ENCODE assay signal across 8 cellular contexts in genomic region chr17:384622-385194, GRCh38. TPM values are rescaled to one million over a fixed set of nuclear protein-coding genes. Genes with fewer than 3 reads are reported as not detected.
A peak's percentile ranks its signal among the peaks of the same experiment; 100 is the strongest.
DNase-seq lines count a peak whose midpoint lies in the region; ATAC-seq lines count a peak whose summit lies in the region.

No MANE protein-coding gene starts in this region.

- no peaks in the 10 kb centered on the region for H3K27me3 ChIP-seq in CD4-positive, CD25-positive, alpha-beta regulatory T cell (ENCODE audit: control insufficient read depth, insufficient read depth, low read length)
- H3K27me3 ChIP-seq in trophoblast cell (ENCODE audit: insufficient read depth, low read length) = peaks cover 22% of the 10 kb centered on the region

- peaks cover 0 to 5% (median 0%) of the 10 kb centered on the region in 7 donors for H3K9me3 Mint-ChIP-seq in CD4-positive, CD25-positive, alpha-beta regulatory T cell
- H3K9me3 Mint-ChIP-seq in T-cell = no peaks in the 10 kb centered on the region

- no peaks in the 10 kb centered on the region for H3K9me3 ChIP-seq in CD4-positive, CD25-positive, alpha-beta regulatory T cell (ENCODE audit: control insufficient read depth in 2 of 2, low read length in 2 of 2)
- peaks cover 4% of the 10 kb centered on the region for H3K9me3 ChIP-seq in trophoblast cell (ENCODE audit: insufficient read depth, low read depth, low read length)

- H3K27ac ChIP-seq in CD4-positive, CD25-positive, alpha-beta regulatory T cell (ENCODE audit: insufficient read depth, low read length, poor library complexity, severe bottlenecking) = no peak overlapping the region
- H3K27ac ChIP-seq in trophoblast cell (ENCODE audit: low read depth, low read length) = no peak overlapping the region

- peak overlapping the region in 2 of 3 donors; percentile 30 to 55 for H3K27ac Mint-ChIP-seq in CD4-positive, CD25-positive, alpha-beta regulatory T cell
- H3K27ac Mint-ChIP-seq in T-cell = peak overlapping the region in 1 of 2 donors; percentile 1

- peaks cover 33% of the 10 kb centered on the region for H3K27me3 Mint-ChIP-seq in CD4-positive, CD25-positive, alpha-beta regulatory T cell
- H3K27me3 Mint-ChIP-seq in T-cell = peaks cover 5 to 7% of the 10 kb centered on the region in 2 donors

- peak overlapping the region; percentile 81 to 94 (median 84) for H3K4me3 Mint-ChIP-seq in CD4-positive, CD25-positive, alpha-beta regulatory T cell
- peak overlapping the region; percentile 64 to 76 (median 71) for H3K4me3 Mint-ChIP-seq in T-cell

- no peak overlapping the region for H3K4ac ChIP-seq in trophoblast cell (ENCODE audit: low read depth, low read length)

- H4K12ac ChIP-seq in trophoblast cell (ENCODE audit: low read depth, low read length) = no peak overlapping the region

- H3K79me1 ChIP-seq in trophoblast cell (ENCODE audit: low read length) = peaks cover 3% of the 10 kb centered on the region

- H3K23ac ChIP-seq in trophoblast cell (ENCODE audit: low read length) = no peak overlapping the region

- no peaks in the 10 kb centered on the region for H3K36me3 ChIP-seq in CD4-positive, CD25-positive, alpha-beta regulatory T cell (ENCODE audit: control insufficient read depth, insufficient read depth, low read length)
- H3K36me3 ChIP-seq in trophoblast cell (ENCODE audit: control insufficient read depth in 1 of 2, insufficient read depth in 2 of 2, low read length in 2 of 2) = no peaks in the 10 kb centered on the region

- H3K4me3 ChIP-seq in CD4-positive, CD25-positive, alpha-beta regulatory T cell (ENCODE audit: low read depth, low read length) = no peak overlapping the region
- peak overlapping the region; percentile 54 for H3K4me3 ChIP-seq in trophoblast cell (ENCODE audit: low read depth, low read length)

- H2BK5ac ChIP-seq in trophoblast cell (ENCODE audit: low read depth, low read length, poor library complexity) = no peak overlapping the region

- H3K79me2 ChIP-seq in trophoblast cell (ENCODE audit: control insufficient read depth, insufficient read depth, low read length, poor library complexity) = peaks cover 2% of the 10 kb centered on the region

- POLR2A ChIA-PET in T-cell (lab: Charles Lee) = interaction anchor here in 1 of 2 donors (0.6 kb wide), 1 partner anchor 71 kb away, joined by 3 read pairs; no protein-coding TSS in a partner anchor

- DNase-seq in CD4-positive, CD25-positive, alpha-beta regulatory T cell = no peak
- DNase-seq in T-cell (no peak), left cardiac atrium (no peak), trophoblast cell (no peak), 8988T (no peak)
- DNase-seq in stimulated activated CD4-positive, alpha-beta T cell treated with anti-CD3 and anti-CD28 coated beads, Interleukin-2, amount 100 ng/mL, for 48 hours = no peak

- WGBS in trophoblast cell (ENCODE audit: extremely low coverage, insufficient coverage, insufficient read length) = no CpG with 5 or more reads among the region's 38 CpGs

- peaks cover 14% of the 10 kb centered on the region for H3K4me1 ChIP-seq in CD4-positive, CD25-positive, alpha-beta regulatory T cell (ENCODE audit: control insufficient read depth, insufficient read depth, low read length, poor library complexity, severe bottlenecking)
- peaks cover 6 to 7% of the 10 kb centered on the region in 2 experiments for H3K4me1 ChIP-seq in trophoblast cell (ENCODE audit: control insufficient read depth in 1 of 2, insufficient read depth in 2 of 2, low read length in 2 of 2)

- ATAC-seq in CD4-positive, CD25-positive, alpha-beta regulatory T cell (ENCODE audit: low read depth in 2 of 2) = no peak
- peak in 1 of 4 experiments; percentile 7 for ATAC-seq in T-cell (replicated peaks in 1 of 4)
- peak; percentile 4 to 13 for ATAC-seq in left cardiac atrium
- no peak for ATAC-seq in HG03039 (IDR thresholded peaks at IDR 0.05; ENCODE audit: unreplicated experiment)
- ATAC-seq in HG02642 (IDR thresholded peaks at IDR 0.05; ENCODE audit: poor library complexity, unreplicated experiment) = no peak

- no peak overlapping the region for H3K14ac ChIP-seq in trophoblast cell (ENCODE audit: low read length)

- H2BK120ac ChIP-seq in trophoblast cell (ENCODE audit: insufficient read depth, low read length, poor library complexity) = peak overlapping the region; percentile 20

- H3K18ac ChIP-seq in trophoblast cell (ENCODE audit: low read length) = no peak overlapping the region

- no peak overlapping the region for H3K9ac ChIP-seq in trophoblast cell (ENCODE audit: low read length)

- H2AFZ ChIP-seq in trophoblast cell (ENCODE audit: insufficient read depth, low read length, poor library complexity) = peak overlapping the region; percentile 23

- CTCF ChIA-PET in T-cell (lab: Charles Lee) = interaction anchor here in 1 of 2 donors (0.6 kb wide), 1 partner anchor 313 kb away, joined by 5 read pairs; no protein-coding TSS in a partner anchor

- H3K4me2 ChIP-seq in trophoblast cell (ENCODE audit: low read length) = peak overlapping the region; percentile 67

- peaks cover 10 to 30% (median 18%) of the 10 kb centered on the region in 4 donors for H3K4me1 Mint-ChIP-seq in CD4-positive, CD25-positive, alpha-beta regulatory T cell
- H3K4me1 Mint-ChIP-seq in T-cell = peaks cover 13 to 24% (median 22%) of the 10 kb centered on the region in 3 donors

- no peak overlapping the region for H4K91ac ChIP-seq in trophoblast cell (ENCODE audit: low read depth, low read length)

- H3K36me3 Mint-ChIP-seq in CD4-positive, CD25-positive, alpha-beta regulatory T cell = peaks cover 4% of the 10 kb centered on the region
- H3K36me3 Mint-ChIP-seq in T-cell = no peaks in the 10 kb centered on the region

- intact Hi-C loops in left cardiac atrium (cut with DNase I) = loop anchor here (5.0 to 10.0 kb wide), 2 partner anchors 120 to 222 kb away; no protein-coding TSS in a partner anchor

- no peak overlapping the region for H2AK5ac ChIP-seq in trophoblast cell (ENCODE audit: low read length)

- no peak overlapping the region for H2BK12ac ChIP-seq in trophoblast cell (ENCODE audit: low read length)

- H4K8ac ChIP-seq in trophoblast cell (ENCODE audit: low read depth, low read length) = no peak overlapping the region

RNA-seq across cellular contexts. Expression of gene RPH3AL, which starts 32.1 kb away (rescaled TPM):
- total RNA-seq in CD4-positive, CD25-positive, alpha-beta regulatory T cell = 5.6 TPM
- polyA plus RNA-seq in CD4-positive, CD25-positive, alpha-beta regulatory T cell = 1 to 10 TPM in 2 of 4 donors, under 1 TPM in 2; 0.65 to 4.8 (median 1.9) TPM
- total RNA-seq in T-cell = 10 to 100 TPM in 1 of 5 donors, 1 to 10 TPM in 4; 4.5 to 10.5 (median 5.3) TPM
- 10 to 100 TPM in 1 of 2 donors, 1 to 10 TPM in 1; 5.9 to 10.9 TPM for total RNA-seq in left cardiac atrium
- 1.7 and 1.8 TPM in 2 replicates for polyA plus RNA-seq in trophoblast cell (2013)

Comparison
In these comparisons a context has a peak if more than half of its experiments do, and no peak if none do; other contexts are left out.
1. ATAC-seq: peak in left cardiac atrium (2 of 2); none in CD4-positive, CD25-positive, alpha-beta regulatory T cell (0 of 2), HG03039 (single experiment) and HG02642 (single experiment).